ENCODE assay signal across 2 cellular contexts in the genomic region with DNA sequence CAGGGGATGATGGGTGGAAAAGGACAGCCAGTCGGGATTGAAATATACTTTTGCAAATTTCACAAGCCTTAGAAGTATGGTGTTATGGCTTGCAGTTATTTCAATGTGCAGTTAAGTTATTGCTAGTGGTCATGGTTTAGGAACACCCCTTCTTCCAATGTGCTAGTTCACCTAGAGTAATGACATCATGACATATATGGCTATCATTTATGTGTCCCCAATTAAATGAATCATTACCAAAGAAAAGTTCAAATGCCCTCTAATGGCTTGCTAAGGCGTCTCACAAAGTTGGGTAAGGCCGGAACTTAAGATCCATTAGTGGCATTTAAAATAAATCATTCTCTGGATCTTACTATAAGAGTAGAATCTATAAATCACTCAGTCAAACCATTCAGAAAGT.
TF ChIP-seq lines count a peak whose summit lies in the region.

No MANE protein-coding gene starts in this region.

TF ChIP-seq in SK-N-SH treated with all-trans-retinoic acid at 6 μM for 48 hours, 23 proteins besides CTCF, POLR2A, EP300 and RAD21 (continued from another document):
- TF ChIP-seq ZFP3 (CRISPR knock-in tag; IDR thresholded peaks at IDR 0.05) = no peak

TF ChIP-seq in SK-N-SH, 30 proteins besides CTCF, POLR2A, EP300 and RAD21:
- TF ChIP-seq, protein P1, sequence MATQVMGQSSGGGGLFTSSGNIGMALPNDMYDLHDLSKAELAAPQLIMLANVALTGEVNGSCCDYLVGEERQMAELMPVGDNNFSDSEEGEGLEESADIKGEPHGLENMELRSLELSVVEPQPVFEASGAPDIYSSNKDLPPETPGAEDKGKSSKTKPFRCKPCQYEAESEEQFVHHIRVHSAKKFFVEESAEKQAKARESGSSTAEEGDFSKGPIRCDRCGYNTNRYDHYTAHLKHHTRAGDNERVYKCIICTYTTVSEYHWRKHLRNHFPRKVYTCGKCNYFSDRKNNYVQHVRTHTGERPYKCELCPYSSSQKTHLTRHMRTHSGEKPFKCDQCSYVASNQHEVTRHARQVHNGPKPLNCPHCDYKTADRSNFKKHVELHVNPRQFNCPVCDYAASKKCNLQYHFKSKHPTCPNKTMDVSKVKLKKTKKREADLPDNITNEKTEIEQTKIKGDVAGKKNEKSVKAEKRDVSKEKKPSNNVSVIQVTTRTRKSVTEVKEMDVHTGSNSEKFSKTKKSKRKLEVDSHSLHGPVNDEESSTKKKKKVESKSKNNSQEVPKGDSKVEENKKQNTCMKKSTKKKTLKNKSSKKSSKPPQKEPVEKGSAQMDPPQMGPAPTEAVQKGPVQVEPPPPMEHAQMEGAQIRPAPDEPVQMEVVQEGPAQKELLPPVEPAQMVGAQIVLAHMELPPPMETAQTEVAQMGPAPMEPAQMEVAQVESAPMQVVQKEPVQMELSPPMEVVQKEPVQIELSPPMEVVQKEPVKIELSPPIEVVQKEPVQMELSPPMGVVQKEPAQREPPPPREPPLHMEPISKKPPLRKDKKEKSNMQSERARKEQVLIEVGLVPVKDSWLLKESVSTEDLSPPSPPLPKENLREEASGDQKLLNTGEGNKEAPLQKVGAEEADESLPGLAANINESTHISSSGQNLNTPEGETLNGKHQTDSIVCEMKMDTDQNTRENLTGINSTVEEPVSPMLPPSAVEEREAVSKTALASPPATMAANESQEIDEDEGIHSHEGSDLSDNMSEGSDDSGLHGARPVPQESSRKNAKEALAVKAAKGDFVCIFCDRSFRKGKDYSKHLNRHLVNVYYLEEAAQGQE (IDR thresholded peaks at IDR 0.05; ENCODE audit: low read depth, low read length) = no peak
- TF ChIP-seq SMC3 (IDR thresholded peaks at IDR 0.05; ENCODE audit: low read depth, low read length) = no peak
